ENCODE assay signal across 24 cellular contexts in the genomic region with DNA sequence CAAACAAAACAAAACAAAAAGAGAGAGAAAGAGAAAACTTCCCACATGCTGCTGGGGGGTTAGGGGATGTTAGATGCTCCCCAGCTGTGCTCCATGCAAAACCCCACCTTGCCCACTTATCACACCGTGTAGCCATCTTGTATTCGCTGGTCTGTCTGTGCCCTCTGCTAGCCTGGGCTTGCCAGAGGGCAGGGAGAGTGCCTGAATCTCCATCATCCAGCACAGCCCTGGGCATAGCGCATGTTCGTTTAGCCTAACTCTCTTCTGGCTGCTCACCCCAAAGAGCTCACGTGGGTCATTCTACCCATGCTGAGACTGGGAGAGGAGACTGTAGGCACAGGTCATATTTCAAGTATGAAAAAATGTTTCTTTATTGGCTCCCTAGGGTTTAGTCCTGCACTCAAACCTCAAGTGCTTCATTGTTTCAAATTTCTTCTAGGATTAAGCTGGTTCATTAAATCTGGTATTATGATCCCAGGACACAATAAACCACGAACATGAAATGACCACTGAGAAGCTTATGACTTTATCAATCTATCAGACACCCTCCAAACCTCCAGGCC.
"Had no signal": no experiment of that assay in that cellular context is flagged by ENCODE, and none has a peak within 500 bp of the region (broad histone marks: within the 10 kb centered on the region; RNA-seq: fewer than 3 reads in every experiment).

No MANE protein-coding gene starts in this region.

- H3K4me3 Mint-ChIP-seq: activated CD8-positive, alpha-beta T cell treated with anti-CD3 and anti-CD28 coated beads, Interleukin-2, amount 10 ng/mL, durations not matched to agents 7 days and 5 days; activated naive CD8-positive, alpha-beta T cell treated with anti-CD3 and anti-CD28 coated beads for 36 hours; activated T-cell treated with anti-CD3 and anti-CD28 coated beads, Interleukin-2, amount 50 U/mL, for 24 hours; central memory CD8-positive, alpha-beta T cell; natural killer cell treated with Interleukin-12 subunit alpha and Interleukin-12 subunit beta and Interleukin-15 and Interleukin-18, amount 100 ng/mL, for 72 hours; stimulated activated effector memory CD8-positive, alpha-beta T cell treated with anti-CD3 and anti-CD28 coated beads, Interleukin-12 subunit alpha, Interleukin-12 subunit beta, amount 100 ng/mL, for 72 hours; stimulated activated naive CD8-positive, alpha-beta T cell treated with anti-CD3 and anti-CD28 coated beads, Interleukin-15, amount 100 ng/mL, for 72 hours; T-helper 2 cell treated with Interferon-gamma antibody and Interleukin-4, amounts not matched to agents 5 μg/mL and 100 μg/mL, for 36 hours had no signal

- H3K9me3 ChIP-seq: neutrophil, pancreas, right lobe of liver had no signal

- H3K36me3 Mint-ChIP-seq: activated naive CD8-positive, alpha-beta T cell treated with anti-CD3 and anti-CD28 coated beads for 36 hours; natural killer cell treated with Interleukin-12 subunit alpha and Interleukin-12 subunit beta and Interleukin-15 and Interleukin-18, amount 100 ng/mL, for 72 hours; stimulated activated effector memory CD8-positive, alpha-beta T cell treated with anti-CD3 and anti-CD28 coated beads, Interleukin-12 subunit alpha, Interleukin-12 subunit beta, amount 100 ng/mL, for 72 hours had no signal

- H3K27ac ChIP-seq: neutrophil, pancreas, right lobe of liver, skin epidermis, tibial artery had no signal

- H3K4me1 Mint-ChIP-seq: activated naive CD8-positive, alpha-beta T cell treated with anti-CD3 and anti-CD28 coated beads for 36 hours; central memory CD8-positive, alpha-beta T cell; stimulated activated effector memory CD8-positive, alpha-beta T cell treated with anti-CD3 and anti-CD28 coated beads, Interleukin-12 subunit alpha, Interleukin-12 subunit beta, amount 100 ng/mL, for 72 hours; stimulated activated naive CD8-positive, alpha-beta T cell treated with anti-CD3 and anti-CD28 coated beads, Interleukin-15, amount 100 ng/mL, for 72 hours had no signal

- DNase-seq: activated CD4-positive, alpha-beta T cell treated with anti-CD3 and anti-CD28 coated beads for 1 hour; activated CD4-positive, alpha-beta T cell treated with anti-CD3 and anti-CD28 coated beads, Interleukin-2, amount 50 U/mL, for 1 hour; activated CD8-positive, alpha-beta T cell treated with anti-CD3 and anti-CD28 coated beads, Interleukin-2, amount 10 ng/mL, durations not matched to agents 7 days and 5 days; activated naive CD4-positive, alpha-beta T cell treated with Interleukin-2 at 50 U/mL for 16 hours; activated naive CD8-positive, alpha-beta T cell treated with anti-CD3 and anti-CD28 coated beads for 36 hours; activated T-cell treated with anti-CD3 and anti-CD28 coated beads, Interleukin-2, amount 50 U/mL, for 24 hours; cortex of kidney; erythroblast; foreskin fibroblast; kidney; left ventricle myocardium superior; mammary epithelial cell; midbrain; pancreas; stimulated activated CD4-positive, alpha-beta T cell treated with anti-CD3 and anti-CD28 coated beads, Interleukin-1b, Interleukin-23, amount 100 ng/mL, for 48 hours; stimulated activated naive CD8-positive, alpha-beta T cell treated with anti-CD3 and anti-CD28 coated beads, Interleukin-15, amount 100 ng/mL, for 72 hours; tibial artery had no signal

- ATAC-seq: activated CD8-positive, alpha-beta T cell treated with anti-CD3 and anti-CD28 coated beads, Interleukin-2, amount 10 ng/mL, durations not matched to agents 7 days and 5 days; left ventricle myocardium superior; natural killer cell treated with Interleukin-12 subunit alpha and Interleukin-12 subunit beta and Interleukin-15 and Interleukin-18, amount 100 ng/mL, for 72 hours; pancreas; right lobe of liver; stimulated activated effector memory CD8-positive, alpha-beta T cell treated with anti-CD3 and anti-CD28 coated beads, Interleukin-12 subunit alpha, Interleukin-12 subunit beta, amount 100 ng/mL, for 72 hours; stimulated activated naive CD8-positive, alpha-beta T cell treated with anti-CD3 and anti-CD28 coated beads, Interleukin-15, amount 100 ng/mL, for 72 hours had no signal

- H3K27me3 ChIP-seq: neutrophil, pancreas, right lobe of liver had no signal

- H3K27ac Mint-ChIP-seq: activated CD8-positive, alpha-beta T cell treated with anti-CD3 and anti-CD28 coated beads, Interleukin-2, amount 10 ng/mL, durations not matched to agents 7 days and 5 days; activated naive CD8-positive, alpha-beta T cell treated with anti-CD3 and anti-CD28 coated beads for 36 hours; activated T-cell treated with anti-CD3 and anti-CD28 coated beads, Interleukin-2, amount 50 U/mL, for 24 hours; natural killer cell treated with Interleukin-12 subunit alpha and Interleukin-12 subunit beta and Interleukin-15 and Interleukin-18, amount 100 ng/mL, for 72 hours; stimulated activated effector memory CD8-positive, alpha-beta T cell treated with anti-CD3 and anti-CD28 coated beads, Interleukin-12 subunit alpha, Interleukin-12 subunit beta, amount 100 ng/mL, for 72 hours; stimulated activated naive CD8-positive, alpha-beta T cell treated with anti-CD3 and anti-CD28 coated beads, Interleukin-15, amount 100 ng/mL, for 72 hours; T-helper 2 cell treated with Interferon-gamma antibody and Interleukin-4, amounts not matched to agents 5 μg/mL and 100 μg/mL, for 36 hours had no signal
